In genomic region chr5:11482011-11482410, GRCh38 we compare ENCODE assay signal across 16 cellular contexts.
A peak's percentile ranks its signal among the peaks of the same experiment; 100 is the strongest.
DNase-seq lines count a peak whose midpoint lies in the region; ATAC-seq and TF ChIP-seq lines count a peak whose summit lies in the region.
"Had no signal": no experiment of that assay in that cellular context is flagged by ENCODE, and none has a peak within 500 bp of the region (broad histone marks: within the 10 kb centered on the region; RNA-seq: fewer than 3 reads in every experiment).

No MANE protein-coding gene starts in this region.

- H3K4me2 ChIP-seq in trophoblast cell (ENCODE audit: low read length): no peak overlapping the region

- H3K79me2 ChIP-seq in trophoblast cell (ENCODE audit: control insufficient read depth, insufficient read depth, low read length, poor library complexity): no peaks in the 10 kb centered on the region

- TF ChIP-seq CTCF in AG10803 (conservative IDR thresholded peaks at IDR 0.05; ENCODE audit: low read length) (no peak), body of pancreas (IDR thresholded peaks at IDR 0.05) (no peak)

- no peak overlapping the region for H2BK12ac ChIP-seq in trophoblast cell (ENCODE audit: low read length)

- DNase-seq in AG10803 (ENCODE audit: low read depth): peak; percentile 25
- peak; percentile 7 for DNase-seq in HCEC 1CT
- DNase-seq in astrocyte of the hippocampus (ENCODE audit: low read depth, low spot score): peak; percentile 55
- DNase-seq in trophoblast cell: peak; percentile 30 to 70
- DNase-seq in DMS79 treated with DMSO at 0.1 percent for 48 hours (lab: John Stamatoyannopoulos, UW): no peak
- no peak for DNase-seq in NCI-H2081 (lab: John Stamatoyannopoulos, UW)
- DNase-seq in body of pancreas: no peak
- DNase-seq: 8988T; Calu3; CD4-positive, CD25-positive, alpha-beta regulatory T cell; DMS 273 treated with DMSO at 0.1 percent for 48 hours; EL had no signal

- no peaks in the 10 kb centered on the region for H3K79me1 ChIP-seq in trophoblast cell (ENCODE audit: low read length)

- H3K9me3 ChIP-seq in trophoblast cell (ENCODE audit: insufficient read depth, low read depth, low read length) (no peaks in the 10 kb centered on the region), body of pancreas (no peaks in the 10 kb centered on the region)
- H3K9me3 ChIP-seq: BLaER1 treated with 17β-estradiol and CSF1 and Interleukin-3, amounts not matched to agents 10 nM and 100 nM had no signal

- no peak overlapping the region for H3K18ac ChIP-seq in trophoblast cell (ENCODE audit: low read length)

- H3K4ac ChIP-seq in trophoblast cell (ENCODE audit: low read depth, low read length): no peak overlapping the region

- no peak overlapping the region for H2AK5ac ChIP-seq in trophoblast cell (ENCODE audit: low read length)

- no peak overlapping the region for H4K8ac ChIP-seq in trophoblast cell (ENCODE audit: low read depth, low read length)

- no peak overlapping the region for H2AFZ ChIP-seq in trophoblast cell (ENCODE audit: insufficient read depth, low read length, poor library complexity)

- no peak overlapping the region for H3K14ac ChIP-seq in trophoblast cell (ENCODE audit: low read length)

- no peak overlapping the region for H3K27ac ChIP-seq in trophoblast cell (ENCODE audit: low read depth, low read length)
- H3K27ac ChIP-seq in body of pancreas: no peak overlapping the region
- H3K27ac ChIP-seq: BLaER1 treated with 17β-estradiol and CSF1 and Interleukin-3, amounts not matched to agents 10 nM and 100 nM; HL-60 had no signal

- no peak overlapping the region for H3K23ac ChIP-seq in trophoblast cell (ENCODE audit: low read length)

- no peak overlapping the region for H3K9ac ChIP-seq in trophoblast cell (ENCODE audit: low read length)
- H3K9ac ChIP-seq: BLaER1 treated with 17β-estradiol and CSF1 and Interleukin-3, amounts not matched to agents 10 nM and 100 nM had no signal

- H3K27me3 ChIP-seq in trophoblast cell (ENCODE audit: insufficient read depth, low read length) (no peaks in the 10 kb centered on the region), body of pancreas (no peaks in the 10 kb centered on the region)
- H3K27me3 ChIP-seq: BLaER1 treated with 17β-estradiol and CSF1 and Interleukin-3, amounts not matched to agents 10 nM and 100 nM had no signal

- H3K4me1 ChIP-seq in trophoblast cell (ENCODE audit: control insufficient read depth in 1 of 2, insufficient read depth in 2 of 2, low read length in 2 of 2) (no peaks in the 10 kb centered on the region), body of pancreas (no peaks in the 10 kb centered on the region)

- no peak overlapping the region for H4K91ac ChIP-seq in trophoblast cell (ENCODE audit: low read depth, low read length)

- no peak for ATAC-seq in body of pancreas
- ATAC-seq: HCT116, K562 had no signal

- H3K4me3 ChIP-seq in AG10803 (ENCODE audit: low read length): no peak overlapping the region
- H3K4me3 ChIP-seq in trophoblast cell (ENCODE audit: low read depth, low read length): no peak overlapping the region
- no peak overlapping the region for H3K4me3 ChIP-seq in body of pancreas
- H3K4me3 ChIP-seq: BLaER1 treated with 17β-estradiol and CSF1 and Interleukin-3, amounts not matched to agents 10 nM and 100 nM; K562 had no signal

- TF ChIP-seq POLR2A in body of pancreas (IDR thresholded peaks at IDR 0.05): no peak

- H3K36me3 ChIP-seq in trophoblast cell (ENCODE audit: control insufficient read depth in 1 of 2, insufficient read depth in 2 of 2, low read length in 2 of 2) (no peaks in the 10 kb centered on the region), body of pancreas (replicated peaks in 1 of 2; ENCODE audit: insufficient read depth in 1 of 2, low read depth in 2 of 2) (no peaks in the 10 kb centered on the region)
- H3K36me3 ChIP-seq: BLaER1 treated with 17β-estradiol and CSF1 and Interleukin-3, amounts not matched to agents 10 nM and 100 nM had no signal

- intact Hi-C loops in body of pancreas (cut with DNase I): no loop called here

- H2BK5ac ChIP-seq in trophoblast cell (ENCODE audit: low read depth, low read length, poor library complexity): no peak overlapping the region

- no peak overlapping the region for H2BK120ac ChIP-seq in trophoblast cell (ENCODE audit: insufficient read depth, low read length, poor library complexity)

- no CpG with 5 or more reads among the region's 4 CpGs for WGBS in trophoblast cell (ENCODE audit: extremely low coverage, insufficient coverage, insufficient read length)
- WGBS in body of pancreas, 2 donors: 97 to 98% methylated on average over 4 of the region's 4 CpGs

- H4K12ac ChIP-seq in trophoblast cell (ENCODE audit: low read depth, low read length): no peak overlapping the region

Comparison
In these comparisons a context has a peak if more than half of its experiments do, and no peak if none do; other contexts are left out.
1. DNase-seq: peak in AG10803 (single experiment), HCEC 1CT (single experiment), astrocyte of the hippocampus (single experiment) and trophoblast cell (2 of 2); none in DMS79 treated with DMSO at 0.1 percent for 48 hours (single experiment), NCI-H2081 (0 of 2) and body of pancreas (0 of 4).